1 cellular context compared by ENCODE assay signal in genomic region chr3:33579181-33579510, GRCh38.
TF ChIP-seq lines count a peak whose summit lies in the region.

No MANE protein-coding gene starts in this region.

TF ChIP-seq in A549, 52 proteins besides CTCF, POLR2A, EP300 and RAD21:
- TF ChIP-seq POLR2AphosphoS2 (conservative IDR thresholded peaks at IDR 0.05; ENCODE audit: low read length) (no peak), BHLHE40 (IDR thresholded peaks at IDR 0.05; ENCODE audit: low read depth, low read length) (no peak), MAFK (IDR thresholded peaks at IDR 0.05; ENCODE audit: partially characterized antibody) (peak; percentile 67), NR3C1 (IDR thresholded peaks at IDR 0.05) (no peak), ELK1 (IDR thresholded peaks at IDR 0.05; ENCODE audit: low read depth, low read length) (no peak)
